1 cellular context compared by ENCODE assay signal in the genomic region with DNA sequence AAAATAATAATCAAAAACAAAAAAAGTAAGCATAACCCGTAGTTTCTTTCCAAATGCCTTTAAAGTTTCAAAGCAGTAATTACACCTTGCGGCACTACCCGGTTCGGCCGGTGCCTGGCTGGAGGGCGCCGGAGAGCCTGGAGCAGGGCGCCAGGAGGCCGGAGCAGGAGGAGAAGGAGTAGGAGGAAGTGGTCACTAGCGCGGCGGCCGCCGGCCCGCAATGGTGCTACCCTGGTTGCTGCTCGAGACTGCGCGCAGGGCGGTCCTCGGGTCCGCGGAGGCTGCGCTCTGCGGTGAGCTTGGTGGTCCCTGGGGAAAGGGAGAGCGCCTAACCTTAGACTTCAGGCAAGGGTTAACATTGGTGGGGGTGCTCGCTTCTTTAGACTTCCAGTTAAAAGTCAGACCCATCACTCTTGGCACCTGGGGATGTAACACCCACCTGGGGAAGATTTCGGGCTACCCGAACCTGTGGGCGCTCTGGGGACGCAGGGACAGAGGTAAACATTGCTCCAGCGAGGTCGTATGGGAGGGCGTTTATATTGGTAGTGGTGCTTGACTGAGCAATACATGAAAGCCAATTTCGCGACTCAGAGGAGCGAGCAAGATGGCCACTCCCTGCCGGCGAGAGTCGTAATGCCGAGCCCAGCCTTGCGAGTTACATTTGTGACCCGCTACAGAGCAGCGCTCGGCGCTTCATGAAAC.
TF ChIP-seq lines count a peak whose summit lies in the region.

No MANE protein-coding gene starts in this region.

TF ChIP-seq in HepG2, 621 proteins besides CTCF, POLR2A, EP300 and RAD21 (continued from another document and continues in another):
- TF ChIP-seq RAD51 (IDR thresholded peaks at IDR 0.05; ENCODE audit: borderline replicate concordance): no peak
- TF ChIP-seq HNRNPK (IDR thresholded peaks at IDR 0.05; ENCODE audit: low read depth, low read length, poor library complexity, severe bottlenecking): no peak
- TF ChIP-seq, protein P1, sequence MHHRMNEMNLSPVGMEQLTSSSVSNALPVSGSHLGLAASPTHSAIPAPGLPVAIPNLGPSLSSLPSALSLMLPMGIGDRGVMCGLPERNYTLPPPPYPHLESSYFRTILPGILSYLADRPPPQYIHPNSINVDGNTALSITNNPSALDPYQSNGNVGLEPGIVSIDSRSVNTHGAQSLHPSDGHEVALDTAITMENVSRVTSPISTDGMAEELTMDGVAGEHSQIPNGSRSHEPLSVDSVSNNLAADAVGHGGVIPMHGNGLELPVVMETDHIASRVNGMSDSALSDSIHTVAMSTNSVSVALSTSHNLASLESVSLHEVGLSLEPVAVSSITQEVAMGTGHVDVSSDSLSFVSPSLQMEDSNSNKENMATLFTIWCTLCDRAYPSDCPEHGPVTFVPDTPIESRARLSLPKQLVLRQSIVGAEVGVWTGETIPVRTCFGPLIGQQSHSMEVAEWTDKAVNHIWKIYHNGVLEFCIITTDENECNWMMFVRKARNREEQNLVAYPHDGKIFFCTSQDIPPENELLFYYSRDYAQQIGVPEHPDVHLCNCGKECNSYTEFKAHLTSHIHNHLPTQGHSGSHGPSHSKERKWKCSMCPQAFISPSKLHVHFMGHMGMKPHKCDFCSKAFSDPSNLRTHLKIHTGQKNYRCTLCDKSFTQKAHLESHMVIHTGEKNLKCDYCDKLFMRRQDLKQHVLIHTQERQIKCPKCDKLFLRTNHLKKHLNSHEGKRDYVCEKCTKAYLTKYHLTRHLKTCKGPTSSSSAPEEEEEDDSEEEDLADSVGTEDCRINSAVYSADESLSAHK (CRISPR knock-in tag; IDR thresholded peaks at IDR 0.05; ENCODE audit: borderline replicate concordance): no peak
- no peak for TF ChIP-seq KDM5A (IDR thresholded peaks at IDR 0.05; ENCODE audit: borderline replicate concordance, low read length)
- peak; percentile 83; the same call in 1 of the 2 replicates for TF ChIP-seq ZNF772 (CRISPR knock-in tag; IDR thresholded peaks at IDR 0.05)
- TF ChIP-seq ZNF138 (CRISPR knock-in tag; IDR thresholded peaks at IDR 0.05; ENCODE audit: low read depth): peak; percentile 37; the same call in 1 of the 2 replicates
- TF ChIP-seq, protein P2, sequence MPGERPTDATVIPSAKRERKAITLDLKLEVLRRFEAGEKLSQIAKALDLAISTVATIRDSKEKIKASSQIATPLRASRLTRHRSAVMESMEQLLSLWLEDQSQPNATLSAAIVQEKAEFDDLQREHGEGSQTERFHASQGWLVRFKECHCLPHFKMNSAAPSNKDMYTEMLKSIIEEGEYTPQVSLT (CRISPR knock-in tag; IDR thresholded peaks at IDR 0.05; ENCODE audit: borderline replicate concordance, low read depth): no peak
- TF ChIP-seq, protein P3, sequence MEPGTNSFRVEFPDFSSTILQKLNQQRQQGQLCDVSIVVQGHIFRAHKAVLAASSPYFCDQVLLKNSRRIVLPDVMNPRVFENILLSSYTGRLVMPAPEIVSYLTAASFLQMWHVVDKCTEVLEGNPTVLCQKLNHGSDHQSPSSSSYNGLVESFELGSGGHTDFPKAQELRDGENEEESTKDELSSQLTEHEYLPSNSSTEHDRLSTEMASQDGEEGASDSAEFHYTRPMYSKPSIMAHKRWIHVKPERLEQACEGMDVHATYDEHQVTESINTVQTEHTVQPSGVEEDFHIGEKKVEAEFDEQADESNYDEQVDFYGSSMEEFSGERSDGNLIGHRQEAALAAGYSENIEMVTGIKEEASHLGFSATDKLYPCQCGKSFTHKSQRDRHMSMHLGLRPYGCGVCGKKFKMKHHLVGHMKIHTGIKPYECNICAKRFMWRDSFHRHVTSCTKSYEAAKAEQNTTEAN (CRISPR knock-in tag; conservative IDR thresholded peaks at IDR 0.05): no peak
- no peak for TF ChIP-seq SP2 (CRISPR knock-in tag; IDR thresholded peaks at IDR 0.05)
- TF ChIP-seq MTA3 (CRISPR knock-in tag; IDR thresholded peaks at IDR 0.05): no peak
- TF ChIP-seq, protein P4, sequence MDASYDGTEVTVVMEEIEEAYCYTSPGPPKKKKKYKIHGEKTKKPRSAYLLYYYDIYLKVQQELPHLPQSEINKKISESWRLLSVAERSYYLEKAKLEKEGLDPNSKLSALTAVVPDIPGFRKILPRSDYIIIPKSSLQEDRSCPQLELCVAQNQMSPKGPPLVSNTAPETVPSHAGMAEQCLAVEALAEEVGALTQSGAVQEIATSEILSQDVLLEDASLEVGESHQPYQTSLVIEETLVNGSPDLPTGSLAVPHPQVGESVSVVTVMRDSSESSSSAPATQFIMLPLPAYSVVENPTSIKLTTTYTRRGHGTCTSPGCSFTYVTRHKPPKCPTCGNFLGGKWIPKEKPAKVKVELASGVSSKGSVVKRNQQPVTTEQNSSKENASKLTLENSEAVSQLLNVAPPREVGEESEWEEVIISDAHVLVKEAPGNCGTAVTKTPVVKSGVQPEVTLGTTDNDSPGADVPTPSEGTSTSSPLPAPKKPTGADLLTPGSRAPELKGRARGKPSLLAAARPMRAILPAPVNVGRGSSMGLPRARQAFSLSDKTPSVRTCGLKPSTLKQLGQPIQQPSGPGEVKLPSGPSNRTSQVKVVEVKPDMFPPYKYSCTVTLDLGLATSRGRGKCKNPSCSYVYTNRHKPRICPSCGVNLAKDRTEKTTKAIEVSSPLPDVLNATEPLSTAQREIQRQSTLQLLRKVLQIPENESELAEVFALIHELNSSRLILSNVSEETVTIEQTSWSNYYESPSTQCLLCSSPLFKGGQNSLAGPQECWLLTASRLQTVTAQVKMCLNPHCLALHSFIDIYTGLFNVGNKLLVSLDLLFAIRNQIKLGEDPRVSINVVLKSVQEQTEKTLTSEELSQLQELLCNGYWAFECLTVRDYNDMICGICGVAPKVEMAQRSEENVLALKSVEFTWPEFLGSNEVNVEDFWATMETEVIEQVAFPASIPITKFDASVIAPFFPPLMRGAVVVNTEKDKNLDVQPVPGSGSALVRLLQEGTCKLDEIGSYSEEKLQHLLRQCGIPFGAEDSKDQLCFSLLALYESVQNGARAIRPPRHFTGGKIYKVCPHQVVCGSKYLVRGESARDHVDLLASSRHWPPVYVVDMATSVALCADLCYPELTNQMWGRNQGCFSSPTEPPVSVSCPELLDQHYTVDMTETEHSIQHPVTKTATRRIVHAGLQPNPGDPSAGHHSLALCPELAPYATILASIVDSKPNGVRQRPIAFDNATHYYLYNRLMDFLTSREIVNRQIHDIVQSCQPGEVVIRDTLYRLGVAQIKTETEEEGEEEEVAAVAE (CRISPR knock-in tag; IDR thresholded peaks at IDR 0.05; ENCODE audit: borderline replicate concordance): peak; percentile 29; the same call in 1 of the 2 replicates
- TF ChIP-seq NAIF1 (CRISPR knock-in tag; IDR thresholded peaks at IDR 0.05; ENCODE audit: borderline replicate concordance): 0 out of 2 replicates have a peak, but pooled peaks have one; percentile 44
- TF ChIP-seq, protein P5, sequence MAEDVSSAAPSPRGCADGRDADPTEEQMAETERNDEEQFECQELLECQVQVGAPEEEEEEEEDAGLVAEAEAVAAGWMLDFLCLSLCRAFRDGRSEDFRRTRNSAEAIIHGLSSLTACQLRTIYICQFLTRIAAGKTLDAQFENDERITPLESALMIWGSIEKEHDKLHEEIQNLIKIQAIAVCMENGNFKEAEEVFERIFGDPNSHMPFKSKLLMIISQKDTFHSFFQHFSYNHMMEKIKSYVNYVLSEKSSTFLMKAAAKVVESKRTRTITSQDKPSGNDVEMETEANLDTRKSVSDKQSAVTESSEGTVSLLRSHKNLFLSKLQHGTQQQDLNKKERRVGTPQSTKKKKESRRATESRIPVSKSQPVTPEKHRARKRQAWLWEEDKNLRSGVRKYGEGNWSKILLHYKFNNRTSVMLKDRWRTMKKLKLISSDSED (CRISPR knock-in tag; IDR thresholded peaks at IDR 0.05): no peak
- TF ChIP-seq, protein P6, sequence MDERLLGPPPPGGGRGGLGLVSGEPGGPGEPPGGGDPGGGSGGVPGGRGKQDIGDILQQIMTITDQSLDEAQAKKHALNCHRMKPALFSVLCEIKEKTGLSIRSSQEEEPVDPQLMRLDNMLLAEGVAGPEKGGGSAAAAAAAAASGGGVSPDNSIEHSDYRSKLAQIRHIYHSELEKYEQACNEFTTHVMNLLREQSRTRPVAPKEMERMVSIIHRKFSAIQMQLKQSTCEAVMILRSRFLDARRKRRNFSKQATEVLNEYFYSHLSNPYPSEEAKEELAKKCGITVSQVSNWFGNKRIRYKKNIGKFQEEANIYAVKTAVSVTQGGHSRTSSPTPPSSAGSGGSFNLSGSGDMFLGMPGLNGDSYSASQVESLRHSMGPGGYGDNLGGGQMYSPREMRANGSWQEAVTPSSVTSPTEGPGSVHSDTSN (CRISPR knock-in tag; IDR thresholded peaks at IDR 0.05): no peak
- TF ChIP-seq ASH2L (IDR thresholded peaks at IDR 0.05; ENCODE audit: insufficient read length, low read depth, low read length): peak; percentile 72
- no peak for TF ChIP-seq HOXA9 (CRISPR knock-in tag; IDR thresholded peaks at IDR 0.05; ENCODE audit: borderline replicate concordance)
- TF ChIP-seq ZNF317 (CRISPR knock-in tag; IDR thresholded peaks at IDR 0.05): 0 out of 2 replicates have a peak, but pooled peaks have one; percentile 42
- TF ChIP-seq, protein P7, sequence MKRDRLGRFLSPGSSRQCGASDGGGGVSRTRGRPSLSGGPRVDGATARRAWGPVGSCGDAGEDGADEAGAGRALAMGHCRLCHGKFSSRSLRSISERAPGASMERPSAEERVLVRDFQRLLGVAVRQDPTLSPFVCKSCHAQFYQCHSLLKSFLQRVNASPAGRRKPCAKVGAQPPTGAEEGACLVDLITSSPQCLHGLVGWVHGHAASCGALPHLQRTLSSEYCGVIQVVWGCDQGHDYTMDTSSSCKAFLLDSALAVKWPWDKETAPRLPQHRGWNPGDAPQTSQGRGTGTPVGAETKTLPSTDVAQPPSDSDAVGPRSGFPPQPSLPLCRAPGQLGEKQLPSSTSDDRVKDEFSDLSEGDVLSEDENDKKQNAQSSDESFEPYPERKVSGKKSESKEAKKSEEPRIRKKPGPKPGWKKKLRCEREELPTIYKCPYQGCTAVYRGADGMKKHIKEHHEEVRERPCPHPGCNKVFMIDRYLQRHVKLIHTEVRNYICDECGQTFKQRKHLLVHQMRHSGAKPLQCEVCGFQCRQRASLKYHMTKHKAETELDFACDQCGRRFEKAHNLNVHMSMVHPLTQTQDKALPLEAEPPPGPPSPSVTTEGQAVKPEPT (CRISPR knock-in tag; IDR thresholded peaks at IDR 0.05; ENCODE audit: low read depth): no peak
- 0 out of 2 replicates have a peak, but pooled peaks have one; percentile 23 for TF ChIP-seq GABPA (IDR thresholded peaks at IDR 0.05; ENCODE audit: low read depth, low read length)
- peak; percentile 59 for TF ChIP-seq GABPA (CRISPR knock-in tag; IDR thresholded peaks at IDR 0.05; ENCODE audit: low read depth)
- no peak for TF ChIP-seq FOXM1 (CRISPR knock-in tag; IDR thresholded peaks at IDR 0.05)
- TF ChIP-seq MTF1 (CRISPR knock-in tag; IDR thresholded peaks at IDR 0.05): no peak
- TF ChIP-seq CENPT (CRISPR knock-in tag; IDR thresholded peaks at IDR 0.05; ENCODE audit: low read depth): no peak
- TF ChIP-seq SCMH1 (CRISPR knock-in tag; IDR thresholded peaks at IDR 0.05; ENCODE audit: borderline replicate concordance): no peak
- no peak for TF ChIP-seq MED13 (CRISPR knock-in tag; IDR thresholded peaks at IDR 0.05)
- no peak for TF ChIP-seq ZNF660 (CRISPR knock-in tag; IDR thresholded peaks at IDR 0.05; ENCODE audit: borderline replicate concordance, low read depth)
- no peak for TF ChIP-seq NFE2L2 (IDR thresholded peaks at IDR 0.05; ENCODE audit: low read length)
- TF ChIP-seq, protein P8, sequence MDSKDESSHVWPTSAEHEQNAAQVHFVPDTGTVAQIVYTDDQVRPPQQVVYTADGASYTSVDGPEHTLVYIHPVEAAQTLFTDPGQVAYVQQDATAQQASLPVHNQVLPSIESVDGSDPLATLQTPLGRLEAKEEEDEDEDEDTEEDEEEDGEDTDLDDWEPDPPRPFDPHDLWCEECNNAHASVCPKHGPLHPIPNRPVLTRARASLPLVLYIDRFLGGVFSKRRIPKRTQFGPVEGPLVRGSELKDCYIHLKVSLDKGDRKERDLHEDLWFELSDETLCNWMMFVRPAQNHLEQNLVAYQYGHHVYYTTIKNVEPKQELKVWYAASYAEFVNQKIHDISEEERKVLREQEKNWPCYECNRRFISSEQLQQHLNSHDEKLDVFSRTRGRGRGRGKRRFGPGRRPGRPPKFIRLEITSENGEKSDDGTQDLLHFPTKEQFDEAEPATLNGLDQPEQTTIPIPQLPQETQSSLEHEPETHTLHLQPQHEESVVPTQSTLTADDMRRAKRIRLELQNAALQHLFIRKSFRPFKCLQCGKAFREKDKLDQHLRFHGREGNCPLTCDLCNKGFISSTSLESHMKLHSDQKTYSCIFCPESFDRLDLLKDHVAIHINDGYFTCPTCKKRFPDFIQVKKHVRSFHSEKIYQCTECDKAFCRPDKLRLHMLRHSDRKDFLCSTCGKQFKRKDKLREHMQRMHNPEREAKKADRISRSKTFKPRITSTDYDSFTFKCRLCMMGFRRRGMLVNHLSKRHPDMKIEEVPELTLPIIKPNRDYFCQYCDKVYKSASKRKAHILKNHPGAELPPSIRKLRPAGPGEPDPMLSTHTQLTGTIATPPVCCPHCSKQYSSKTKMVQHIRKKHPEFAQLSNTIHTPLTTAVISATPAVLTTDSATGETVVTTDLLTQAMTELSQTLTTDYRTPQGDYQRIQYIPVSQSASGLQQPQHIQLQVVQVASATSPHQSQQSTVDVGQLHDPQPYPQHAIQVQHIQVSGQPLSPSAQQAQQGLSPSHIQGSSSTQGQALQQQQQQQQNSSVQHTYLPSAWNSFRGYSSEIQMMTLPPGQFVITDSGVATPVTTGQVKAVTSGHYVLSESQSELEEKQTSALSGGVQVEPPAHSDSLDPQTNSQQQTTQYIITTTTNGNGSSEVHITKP (CRISPR knock-in tag; IDR thresholded peaks at IDR 0.05; ENCODE audit: low read depth): no peak
- TF ChIP-seq IRF2 (CRISPR knock-in tag; IDR thresholded peaks at IDR 0.05): peak; percentile 62; the same call in 1 of the 2 replicates
- TF ChIP-seq DNMT1 (CRISPR knock-in tag; IDR thresholded peaks at IDR 0.05): no peak
- no peak for TF ChIP-seq TEAD2 (CRISPR knock-in tag; IDR thresholded peaks at IDR 0.05)
- TF ChIP-seq ZNF451 (CRISPR knock-in tag; IDR thresholded peaks at IDR 0.05): no peak
- TF ChIP-seq, protein P9, sequence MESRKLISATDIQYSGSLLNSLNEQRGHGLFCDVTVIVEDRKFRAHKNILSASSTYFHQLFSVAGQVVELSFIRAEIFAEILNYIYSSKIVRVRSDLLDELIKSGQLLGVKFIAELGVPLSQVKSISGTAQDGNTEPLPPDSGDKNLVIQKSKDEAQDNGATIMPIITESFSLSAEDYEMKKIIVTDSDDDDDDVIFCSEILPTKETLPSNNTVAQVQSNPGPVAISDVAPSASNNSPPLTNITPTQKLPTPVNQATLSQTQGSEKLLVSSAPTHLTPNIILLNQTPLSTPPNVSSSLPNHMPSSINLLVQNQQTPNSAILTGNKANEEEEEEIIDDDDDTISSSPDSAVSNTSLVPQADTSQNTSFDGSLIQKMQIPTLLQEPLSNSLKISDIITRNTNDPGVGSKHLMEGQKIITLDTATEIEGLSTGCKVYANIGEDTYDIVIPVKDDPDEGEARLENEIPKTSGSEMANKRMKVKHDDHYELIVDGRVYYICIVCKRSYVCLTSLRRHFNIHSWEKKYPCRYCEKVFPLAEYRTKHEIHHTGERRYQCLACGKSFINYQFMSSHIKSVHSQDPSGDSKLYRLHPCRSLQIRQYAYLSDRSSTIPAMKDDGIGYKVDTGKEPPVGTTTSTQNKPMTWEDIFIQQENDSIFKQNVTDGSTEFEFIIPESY (CRISPR knock-in tag; IDR thresholded peaks at IDR 0.05): no peak
- TF ChIP-seq FOXK2 (IDR thresholded peaks at IDR 0.05): no peak
- TF ChIP-seq GATA4 (IDR thresholded peaks at IDR 0.05; ENCODE audit: borderline replicate concordance, low read depth): no peak
- no peak for TF ChIP-seq IRX3 (CRISPR knock-in tag; IDR thresholded peaks at IDR 0.05; ENCODE audit: borderline replicate concordance, low read depth)
- TF ChIP-seq ZNF205 (CRISPR knock-in tag; IDR thresholded peaks at IDR 0.05): no peak
